22 cellular contexts compared by ENCODE assay signal in the genomic region with DNA sequence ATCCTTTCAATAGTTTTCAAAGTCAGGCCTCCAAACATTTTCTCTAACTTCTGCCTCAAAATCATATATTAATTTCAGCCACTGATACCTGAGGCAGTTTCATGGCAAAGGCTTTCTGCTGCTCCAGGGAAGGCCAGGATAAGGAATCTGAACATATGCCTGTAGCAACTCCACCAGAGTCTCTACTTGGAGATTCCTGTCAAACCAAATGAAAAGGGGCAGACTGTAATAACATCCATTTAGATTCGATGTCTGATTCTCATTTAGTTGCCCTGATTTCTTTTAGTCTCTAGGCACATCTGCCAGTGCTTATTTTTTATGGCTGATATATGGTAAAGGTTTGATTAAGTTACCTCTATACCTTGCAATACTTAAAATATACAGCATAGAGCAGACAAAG.
"Had no signal": no experiment of that assay in that cellular context is flagged by ENCODE, and none has a peak within 500 bp of the region (broad histone marks: within the 10 kb centered on the region; RNA-seq: fewer than 3 reads in every experiment).

No MANE protein-coding gene starts in this region.

- H3K27me3 ChIP-seq: colonic mucosa, esophagus squamous epithelium, gastrocnemius medialis, heart right ventricle, left lung had no signal

- DNase-seq: colonic mucosa; cortex of kidney; effector CD8-positive, alpha-beta T cell; effector memory CD8-positive, alpha-beta T cell; endodermal cell; erythroblast; esophagus squamous epithelium; foreskin fibroblast; foreskin melanocyte; gastrocnemius medialis; glutamatergic neuron; head of caudate nucleus; heart right ventricle; hippocampal formation; left cardiac atrium; left lung; left ventricle myocardium superior; lower lobe of right lung; mesenchymal stem cell; midbrain; naive thymus-derived CD4-positive, alpha-beta T cell had no signal

- ATAC-seq: effector memory CD8-positive, alpha-beta T cell; esophagus mucosa; gastrocnemius medialis; heart right ventricle; left cardiac atrium; left lung; left ventricle myocardium superior; lower lobe of right lung; naive thymus-derived CD4-positive, alpha-beta T cell had no signal

- H3K4me1 ChIP-seq: colonic mucosa, esophagus squamous epithelium, gastrocnemius medialis, left lung, lower lobe of right lung had no signal

- H3K9me3 ChIP-seq: colonic mucosa, esophagus squamous epithelium, gastrocnemius medialis, heart right ventricle, lower lobe of right lung had no signal

- H3K36me3 ChIP-seq: colonic mucosa, esophagus squamous epithelium, gastrocnemius medialis, heart right ventricle, left lung, lower lobe of right lung had no signal

- H3K4me3 ChIP-seq: colonic mucosa, esophagus squamous epithelium, gastrocnemius medialis, heart right ventricle, left lung, lower lobe of right lung had no signal
